Comparison of ENCODE assay signal across 8 cellular contexts in genomic region chr10:86684305-86684704, GRCh38. TPM values are rescaled to one million over a fixed set of nuclear protein-coding genes. Genes with fewer than 3 reads are reported as not detected.
DNase-seq lines count a peak whose midpoint lies in the region; ATAC-seq and TF ChIP-seq lines count a peak whose summit lies in the region.

No MANE protein-coding gene starts in this region.

- peak overlapping the region; percentile 39; the same call in 1 of the 2 replicates for H4K5ac ChIP-seq in IMR-90 (ENCODE audit: low read depth, low read length)

- 0% methylated on average over 1 of the region's 5 CpGs; no CpG with 5 or more reads in 1 of the 2 experiments for WGBS in IMR-90 (ENCODE audit: extremely low coverage in 2 of 2, insufficient read length in 1 of 2), 2 experiments
- 7% methylated on average over 2 of the region's 5 CpGs for WGBS in right lobe of liver (ENCODE audit: insufficient coverage, low coverage, low lambda C conversion rate, missing lambda C conversion rate)

- intact Hi-C loops in IMR-90 (cut with micrococcal nuclease): loop anchor here (1.0 to 5.0 kb wide), 4 partner anchors 42 to 284 kb away; no protein-coding TSS in a partner anchor
- intact Hi-C loops in right lobe of liver (cut with DNase I): no loop called here
- intact Hi-C loops in left colon (cut with DNase I, micrococcal nuclease): loop anchor here in 1 of 2 donors (10.0 kb wide), 1 partner anchor 280 kb away; the partner anchor contains the start of gene ADIRF

- no peaks in the 10 kb centered on the region for H3K27me3 Mint-ChIP-seq in chondrocyte (ENCODE audit: low read depth)
- H3K27me3 Mint-ChIP-seq in T-helper 17 cell: peaks cover 22% of the 10 kb centered on the region

- no peaks in the 10 kb centered on the region for H3K27me3 ChIP-seq in IMR-90 (ENCODE audit: control insufficient read depth, insufficient read depth, low read length)
- no peaks in the 10 kb centered on the region for H3K27me3 ChIP-seq in right lobe of liver

- peak; percentile 74 for TF ChIP-seq RAD21 in IMR-90 (IDR thresholded peaks at IDR 0.05; ENCODE audit: low read length)

- H3K23ac ChIP-seq in IMR-90 (ENCODE audit: low read depth, low read length): no peak overlapping the region

- peak overlapping the region; percentile 50; the same call in 1 of the 2 replicates for H4K91ac ChIP-seq in IMR-90 (ENCODE audit: insufficient read depth, low read depth, low read length)

- H3K4me1 ChIP-seq in IMR-90 (ENCODE audit: control insufficient read depth, insufficient read depth, low read length) (peaks cover 27% of the 10 kb centered on the region), right lobe of liver (peaks cover 0 to 2% (median 0%) of the 10 kb centered on the region in 4 donors)

- in situ Hi-C loops in IMR-90 (cut with MboI; ENCODE audit: low sequenced_read_pairs): no loop called here

- peak; percentile 59 for TF ChIP-seq CTCF in AG09309 (IDR thresholded peaks at IDR 0.05; ENCODE audit: control insufficient read depth, insufficient read depth, low read depth, low read length, missing control alignments)
- peak; percentile 79 for TF ChIP-seq CTCF in IMR-90 (conservative IDR thresholded peaks at IDR 0.05; ENCODE audit: low read depth, low read length)
- peak; percentile 81 for TF ChIP-seq CTCF in chondrocyte (IDR thresholded peaks at IDR 0.05)
- TF ChIP-seq CTCF in right lobe of liver (IDR thresholded peaks at IDR 0.05): peak; percentile 21 to 31 (median 27)

- H3K36me3 ChIP-seq in IMR-90 (ENCODE audit: control insufficient read depth, insufficient read depth, low read length): no peaks in the 10 kb centered on the region
- no peaks in the 10 kb centered on the region for H3K36me3 ChIP-seq in right lobe of liver

- H2AK9ac ChIP-seq in IMR-90 (replicated peaks; ENCODE audit: low read depth, low read length, poor library complexity): peak overlapping the region; percentile 57

- no peak overlapping the region for H2BK5ac ChIP-seq in IMR-90 (ENCODE audit: low read depth, low read length, poor library complexity, severe bottlenecking)

- POLR2A ChIA-PET in IMR-90 (lab: Charles Lee; ENCODE audit: unreplicated experiment): interaction anchor here (0.6 kb wide), 1 partner anchor 203 kb away, joined by 6 read pairs; no protein-coding TSS in a partner anchor

- dilution Hi-C loops in IMR-90 (cut with HindIII; ENCODE audit: low sequenced_read_pairs, unreplicated experiment): no loop called here

- peak; percentile 66 for ATAC-seq in IMR-90 (ENCODE audit: low read depth)
- ATAC-seq in right lobe of liver: peak; percentile 7 to 44 (median 34)
- no peak for ATAC-seq in left colon
- ATAC-seq in T-helper 17 cell: no peak

- DNase-seq in AG09309 (ENCODE audit: low read depth): no peak
- peak; percentile 35 for DNase-seq in IMR-90
- no peak for DNase-seq in chondrocyte (ENCODE audit: low spot score)
- DNase-seq in right lobe of liver: no peak
- DNase-seq in left colon: no peak
- no peak for DNase-seq in NCI-H1105 (lab: John Stamatoyannopoulos, UW)
- DNase-seq in T-helper 17 cell: no peak
- no peak for DNase-seq in activated T-cell treated with anti-CD3 and anti-CD28 coated beads, Interleukin-2, amount 50 U/mL, for 48 hours

- peak overlapping the region; percentile 33 for H2BK20ac ChIP-seq in IMR-90 (ENCODE audit: low read depth, low read length)

- H3K9me1 ChIP-seq in IMR-90 (ENCODE audit: insufficient read depth, low read length): peaks cover 15% of the 10 kb centered on the region

- no peak overlapping the region; the same call in 2 of the 3 replicates for H2BK15ac ChIP-seq in IMR-90 (ENCODE audit: low read depth, low read length)

- H3K27ac ChIP-seq in IMR-90 (ENCODE audit: insufficient read depth, low read length) (no peak overlapping the region), right lobe of liver (no peak overlapping the region)

- CTCF ChIA-PET in IMR-90 (lab: Yijun Ruan, JAX): interaction anchor here (0.6 to 1.3 kb wide), 5 partner anchors 12 to 284 kb away, joined by 3 to 5 read pairs (median 5); partner anchors contain the start of gene LDB3

- peak overlapping the region; percentile 9; the same call in 1 of the 2 replicates for H3K9ac ChIP-seq in IMR-90 (ENCODE audit: low read depth, low read length)

- H3K36me3 Mint-ChIP-seq in chondrocyte (ENCODE audit: low read depth) (peaks cover 3% of the 10 kb centered on the region), T-helper 17 cell (ENCODE audit: low read depth) (no peaks in the 10 kb centered on the region)

- H4K20me1 ChIP-seq in IMR-90 (ENCODE audit: insufficient read depth, low read length): no peaks in the 10 kb centered on the region

- no peaks in the 10 kb centered on the region for H3K9me3 Mint-ChIP-seq in chondrocyte (ENCODE audit: low read depth)

- no peak overlapping the region for H3K56ac ChIP-seq in IMR-90 (ENCODE audit: extremely low read depth, insufficient read depth, low read length)

- TF ChIP-seq POLR2A in IMR-90 (IDR thresholded peaks at IDR 0.05; ENCODE audit: low read depth, low read length) (no peak), right lobe of liver (IDR thresholded peaks at IDR 0.05) (no peak)

- no peak overlapping the region for H3K4me3 Mint-ChIP-seq in chondrocyte (ENCODE audit: unreplicated experiment)
- H3K4me3 Mint-ChIP-seq in T-helper 17 cell: no peak overlapping the region

- peak overlapping the region; percentile 60 for H3K4ac ChIP-seq in IMR-90 (ENCODE audit: low read depth, low read length)

- H3K9me3 ChIP-seq in IMR-90 (ENCODE audit: control insufficient read depth, insufficient read depth, low read length) (no peaks in the 10 kb centered on the region), right lobe of liver (no peaks in the 10 kb centered on the region), T-helper 17 cell (ENCODE audit: control insufficient read depth, low read length, poor library complexity, severe bottlenecking) (no peaks in the 10 kb centered on the region)

- H3K4me3 ChIP-seq in AG09309 (ENCODE audit: control insufficient read depth, low read depth, low read length) (no peak overlapping the region), IMR-90 (ENCODE audit: insufficient read depth, low read depth, low read length) (no peak overlapping the region), right lobe of liver (no peak overlapping the region)

- H3K27ac Mint-ChIP-seq in chondrocyte (ENCODE audit: unreplicated experiment) (peak overlapping the region; percentile 57), T-helper 17 cell (no peak overlapping the region)

- H2BK120ac ChIP-seq in IMR-90 (ENCODE audit: low read depth, low read length): peak overlapping the region; percentile 73; the same call in 1 of the 2 replicates

- H4K8ac ChIP-seq in IMR-90 (ENCODE audit: low read depth in 2 of 2, low read length in 2 of 2): peak overlapping the region in 1 of 2 experiments; percentile 28; a peak in 1 of 4 replicates

- no peaks in the 10 kb centered on the region for H3K79me1 ChIP-seq in IMR-90 (ENCODE audit: low read depth in 1 of 2, low read length in 2 of 2)

- no peak overlapping the region for H3K4me2 ChIP-seq in IMR-90 (ENCODE audit: low read depth, low read length)

- peaks cover 80% of the 10 kb centered on the region for H3K4me1 Mint-ChIP-seq in chondrocyte (ENCODE audit: low read depth)
- H3K4me1 Mint-ChIP-seq in T-helper 17 cell: peaks cover 7% of the 10 kb centered on the region

- H2AK5ac ChIP-seq in IMR-90 (ENCODE audit: low read depth, low read length): peak overlapping the region; percentile 48; the same call in 1 of the 2 replicates

- peak overlapping the region; percentile 24; the same call in 1 of the 2 replicates for H3K18ac ChIP-seq in IMR-90 (ENCODE audit: low read depth, low read length)

- no TSS peak for BruUV-seq in IMR-90 (replicated peaks; lab: Mats Ljungman, UMichigan)

- H2AFZ ChIP-seq in IMR-90 (replicated peaks; ENCODE audit: low read length, poor library complexity): peak overlapping the region; percentile 73

- peak overlapping the region; percentile 62; the same call in 1 of the 2 replicates for H3K14ac ChIP-seq in IMR-90 (replicated peaks; ENCODE audit: low read depth, low read length)

TF ChIP-seq in IMR-90, 13 proteins besides CTCF, POLR2A, EP300 and RAD21:
- TF ChIP-seq RCOR1 (IDR thresholded peaks at IDR 0.05; ENCODE audit: insufficient replicate concordance, low read length): no peak
- peak; percentile 97 for TF ChIP-seq MAZ (IDR thresholded peaks at IDR 0.05; ENCODE audit: borderline replicate concordance, low read depth, low read length)
- peak; percentile 67 for TF ChIP-seq SMC3 (IDR thresholded peaks at IDR 0.05; ENCODE audit: low read depth, low read length)

RNA-seq across cellular contexts. Expression of gene LDB3, which starts 16.0 kb away (rescaled TPM):
- total RNA-seq in IMR-90 (2012; rRNA removed) (0.28 and 0.36 TPM in 2 replicates), chondrocyte (4.0 to 22.7 TPM (median 21.5 TPM) in 3 replicates), right lobe of liver (under 1 TPM; 0.07 to 0.29 (median 0.12) TPM), left colon (1 to 10 TPM in 1 of 2 donors, under 1 TPM in 1; 0.31 to 4.3 TPM), T-helper 17 cell (not detected)
- 2.6 and 3.2 TPM in 2 replicates for polyA plus RNA-seq in IMR-90 (2012; rRNA removed)
- polyA plus RNA-seq in IMR-90 (2012; cell fraction: cytosol; rRNA removed): 1.6 and 1.7 TPM in 2 replicates
- 2.6 and 4.0 TPM in 2 replicates for polyA plus RNA-seq in IMR-90 (2012; cell fraction: nucleus; rRNA removed; ENCODE audit: low replicate concordance)

RNA-seq across cellular contexts. Expression of gene OPN4, which starts 30.0 kb away (rescaled TPM):
- total RNA-seq in IMR-90 (2012; rRNA removed): not detected in 2 replicates
- polyA plus RNA-seq in IMR-90 (2012; rRNA removed): 0.03 TPM in 1 of 2 replicates, not detected in the other
- not detected in 2 replicates for polyA plus RNA-seq in IMR-90 (2012; cell fraction: cytosol; rRNA removed)
- 0.04 and 0.05 TPM in 2 replicates for polyA plus RNA-seq in IMR-90 (2012; cell fraction: nucleus; rRNA removed; ENCODE audit: low replicate concordance)
- total RNA-seq in chondrocyte: not detected in 3 replicates
- total RNA-seq in right lobe of liver: not detected
- total RNA-seq in left colon: under 1 TPM; 0.15 to 0.20 TPM
- not detected for total RNA-seq in T-helper 17 cell

Comparison
In these comparisons a context has a peak if more than half of its experiments do, and no peak if none do; other contexts are left out.
1. CTCF ChIP-seq: peak in every context shown above with its lines; median percentile 81 in chondrocyte; 79 in IMR-90; 59 in AG09309; 27 in right lobe of liver.
2. ATAC-seq: peak in IMR-90 (single experiment) and right lobe of liver (4 of 4); none in left colon (single experiment) and T-helper 17 cell (single experiment).